In the genomic region with DNA sequence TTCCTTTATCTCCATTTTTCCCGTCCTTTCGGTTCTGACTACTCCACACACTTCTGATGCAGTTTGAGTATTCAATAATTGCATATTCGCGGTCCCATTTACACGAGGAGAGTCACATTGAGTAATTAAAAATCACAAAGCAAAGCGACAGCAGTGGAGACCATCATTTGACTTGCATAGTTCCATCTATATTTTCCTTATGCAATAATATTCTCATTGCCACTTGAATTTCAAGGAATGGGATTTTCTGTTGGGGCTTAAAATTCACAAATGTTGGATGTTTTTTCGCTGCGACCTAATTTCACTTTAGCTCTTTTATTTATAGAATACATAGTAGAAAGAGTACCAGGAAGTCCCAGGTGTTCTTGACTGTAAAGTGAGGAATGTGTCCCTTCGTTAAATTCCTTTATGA, we compare ENCODE assay signal across 1 cellular context.
TF ChIP-seq lines count a peak whose summit lies in the region.

No MANE protein-coding gene starts in this region.

TF ChIP-seq in SK-N-SH, 30 proteins besides CTCF, POLR2A, EP300 and RAD21 (continued from another document):
- TF ChIP-seq, protein P1, sequence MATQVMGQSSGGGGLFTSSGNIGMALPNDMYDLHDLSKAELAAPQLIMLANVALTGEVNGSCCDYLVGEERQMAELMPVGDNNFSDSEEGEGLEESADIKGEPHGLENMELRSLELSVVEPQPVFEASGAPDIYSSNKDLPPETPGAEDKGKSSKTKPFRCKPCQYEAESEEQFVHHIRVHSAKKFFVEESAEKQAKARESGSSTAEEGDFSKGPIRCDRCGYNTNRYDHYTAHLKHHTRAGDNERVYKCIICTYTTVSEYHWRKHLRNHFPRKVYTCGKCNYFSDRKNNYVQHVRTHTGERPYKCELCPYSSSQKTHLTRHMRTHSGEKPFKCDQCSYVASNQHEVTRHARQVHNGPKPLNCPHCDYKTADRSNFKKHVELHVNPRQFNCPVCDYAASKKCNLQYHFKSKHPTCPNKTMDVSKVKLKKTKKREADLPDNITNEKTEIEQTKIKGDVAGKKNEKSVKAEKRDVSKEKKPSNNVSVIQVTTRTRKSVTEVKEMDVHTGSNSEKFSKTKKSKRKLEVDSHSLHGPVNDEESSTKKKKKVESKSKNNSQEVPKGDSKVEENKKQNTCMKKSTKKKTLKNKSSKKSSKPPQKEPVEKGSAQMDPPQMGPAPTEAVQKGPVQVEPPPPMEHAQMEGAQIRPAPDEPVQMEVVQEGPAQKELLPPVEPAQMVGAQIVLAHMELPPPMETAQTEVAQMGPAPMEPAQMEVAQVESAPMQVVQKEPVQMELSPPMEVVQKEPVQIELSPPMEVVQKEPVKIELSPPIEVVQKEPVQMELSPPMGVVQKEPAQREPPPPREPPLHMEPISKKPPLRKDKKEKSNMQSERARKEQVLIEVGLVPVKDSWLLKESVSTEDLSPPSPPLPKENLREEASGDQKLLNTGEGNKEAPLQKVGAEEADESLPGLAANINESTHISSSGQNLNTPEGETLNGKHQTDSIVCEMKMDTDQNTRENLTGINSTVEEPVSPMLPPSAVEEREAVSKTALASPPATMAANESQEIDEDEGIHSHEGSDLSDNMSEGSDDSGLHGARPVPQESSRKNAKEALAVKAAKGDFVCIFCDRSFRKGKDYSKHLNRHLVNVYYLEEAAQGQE (IDR thresholded peaks at IDR 0.05; ENCODE audit: low read depth, low read length): no peak
